Comparison of ENCODE assay signal across 1 cellular context in the genomic region with DNA sequence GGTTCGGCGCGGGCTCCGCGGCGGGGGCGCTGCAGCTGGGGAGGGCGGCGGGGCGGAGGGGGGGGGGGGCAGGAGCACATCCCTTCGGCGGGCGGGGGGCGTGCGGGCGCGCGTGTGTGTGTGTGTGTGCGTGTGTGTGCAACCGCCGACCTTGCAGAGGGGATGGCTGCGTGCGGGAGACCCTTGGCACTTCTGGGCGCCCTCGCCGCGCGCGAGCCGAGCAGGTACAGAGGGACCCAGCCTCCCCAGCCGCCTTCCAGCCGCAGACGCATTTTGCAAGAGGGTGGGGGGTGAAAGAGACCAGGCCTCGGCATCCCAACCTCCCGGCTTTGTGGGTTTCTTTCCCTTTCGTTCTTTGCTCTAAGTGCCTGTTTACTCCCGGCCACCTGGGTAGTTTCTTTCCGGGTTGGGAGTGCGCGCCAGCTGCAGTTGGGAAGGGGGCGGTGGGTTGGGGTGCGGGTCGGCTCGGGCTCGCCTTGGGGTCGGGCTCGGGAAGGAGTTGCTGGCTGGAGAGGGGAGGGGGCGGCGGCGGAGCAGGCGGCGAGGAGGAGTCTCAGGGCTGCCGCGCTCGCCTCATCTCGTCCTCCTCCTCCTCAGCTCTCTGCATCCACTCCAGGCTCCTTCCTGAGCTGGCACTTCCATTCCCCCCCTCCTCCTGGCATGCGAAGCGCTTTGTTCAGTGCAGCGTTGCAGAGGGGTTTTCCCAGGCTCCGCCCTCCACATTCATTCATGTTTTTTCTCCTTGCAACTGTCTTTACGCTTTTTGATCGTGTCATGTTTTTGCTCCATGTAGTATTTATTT.
TF ChIP-seq lines count a peak whose summit lies in the region.

No MANE protein-coding gene starts in this region.

TF ChIP-seq in HepG2, 621 proteins besides CTCF, POLR2A, EP300 and RAD21 (continued from another document):
- TF ChIP-seq MAFG (CRISPR knock-in tag; IDR thresholded peaks at IDR 0.05), result no peak
- TF ChIP-seq NBN (conservative IDR thresholded peaks at IDR 0.05), result no peak
- TF ChIP-seq ZFP90 (CRISPR knock-in tag; IDR thresholded peaks at IDR 0.05; ENCODE audit: borderline replicate concordance), result peak; percentile 26; the same call in 1 of the 2 replicates
- TF ChIP-seq ZFX (CRISPR knock-in tag; IDR thresholded peaks at IDR 0.05; ENCODE audit: low read depth), result peak; percentile 56; the same call in 1 of the 2 replicates
- no peak for TF ChIP-seq NR2F6 (IDR thresholded peaks at IDR 0.05)
- TF ChIP-seq NR2F6 (CRISPR knock-in tag; IDR thresholded peaks at IDR 0.05), result no peak
- no peak for TF ChIP-seq SMAD3 (CRISPR knock-in tag; IDR thresholded peaks at IDR 0.05)
- TF ChIP-seq, protein P1, sequence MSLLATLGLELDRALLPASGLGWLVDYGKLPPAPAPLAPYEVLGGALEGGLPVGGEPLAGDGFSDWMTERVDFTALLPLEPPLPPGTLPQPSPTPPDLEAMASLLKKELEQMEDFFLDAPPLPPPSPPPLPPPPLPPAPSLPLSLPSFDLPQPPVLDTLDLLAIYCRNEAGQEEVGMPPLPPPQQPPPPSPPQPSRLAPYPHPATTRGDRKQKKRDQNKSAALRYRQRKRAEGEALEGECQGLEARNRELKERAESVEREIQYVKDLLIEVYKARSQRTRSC (CRISPR knock-in tag; IDR thresholded peaks at IDR 0.05; ENCODE audit: low read depth), result no peak
- peak; percentile 71; the same call in 1 of the 2 replicates for TF ChIP-seq ZNF746 (CRISPR knock-in tag; IDR thresholded peaks at IDR 0.05)
- TF ChIP-seq, protein P2, sequence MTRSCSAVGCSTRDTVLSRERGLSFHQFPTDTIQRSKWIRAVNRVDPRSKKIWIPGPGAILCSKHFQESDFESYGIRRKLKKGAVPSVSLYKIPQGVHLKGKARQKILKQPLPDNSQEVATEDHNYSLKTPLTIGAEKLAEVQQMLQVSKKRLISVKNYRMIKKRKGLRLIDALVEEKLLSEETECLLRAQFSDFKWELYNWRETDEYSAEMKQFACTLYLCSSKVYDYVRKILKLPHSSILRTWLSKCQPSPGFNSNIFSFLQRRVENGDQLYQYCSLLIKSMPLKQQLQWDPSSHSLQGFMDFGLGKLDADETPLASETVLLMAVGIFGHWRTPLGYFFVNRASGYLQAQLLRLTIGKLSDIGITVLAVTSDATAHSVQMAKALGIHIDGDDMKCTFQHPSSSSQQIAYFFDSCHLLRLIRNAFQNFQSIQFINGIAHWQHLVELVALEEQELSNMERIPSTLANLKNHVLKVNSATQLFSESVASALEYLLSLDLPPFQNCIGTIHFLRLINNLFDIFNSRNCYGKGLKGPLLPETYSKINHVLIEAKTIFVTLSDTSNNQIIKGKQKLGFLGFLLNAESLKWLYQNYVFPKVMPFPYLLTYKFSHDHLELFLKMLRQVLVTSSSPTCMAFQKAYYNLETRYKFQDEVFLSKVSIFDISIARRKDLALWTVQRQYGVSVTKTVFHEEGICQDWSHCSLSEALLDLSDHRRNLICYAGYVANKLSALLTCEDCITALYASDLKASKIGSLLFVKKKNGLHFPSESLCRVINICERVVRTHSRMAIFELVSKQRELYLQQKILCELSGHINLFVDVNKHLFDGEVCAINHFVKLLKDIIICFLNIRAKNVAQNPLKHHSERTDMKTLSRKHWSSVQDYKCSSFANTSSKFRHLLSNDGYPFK (CRISPR knock-in tag; IDR thresholded peaks at IDR 0.05; ENCODE audit: borderline replicate concordance), result no peak
- TF ChIP-seq, protein P3, sequence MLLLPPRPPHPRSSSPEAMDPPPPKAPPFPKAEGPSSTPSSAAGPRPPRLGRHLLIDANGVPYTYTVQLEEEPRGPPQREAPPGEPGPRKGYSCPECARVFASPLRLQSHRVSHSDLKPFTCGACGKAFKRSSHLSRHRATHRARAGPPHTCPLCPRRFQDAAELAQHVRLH (CRISPR knock-in tag; IDR thresholded peaks at IDR 0.05; ENCODE audit: borderline replicate concordance, low read depth), result 0 out of 2 replicates have a peak, but pooled peaks have one; percentile 32
- no peak for TF ChIP-seq ATM (IDR thresholded peaks at IDR 0.05; ENCODE audit: borderline replicate concordance)
- no peak for TF ChIP-seq RARA (CRISPR knock-in tag; IDR thresholded peaks at IDR 0.05)
- 0 out of 2 replicates have a peak, but pooled peaks have one; percentile 8 for TF ChIP-seq GATAD1 (CRISPR knock-in tag; IDR thresholded peaks at IDR 0.05)
- TF ChIP-seq SNAI1 (CRISPR knock-in tag; IDR thresholded peaks at IDR 0.05; ENCODE audit: borderline replicate concordance), result 0 out of 2 replicates have a peak, but pooled peaks have one; percentile 25
- no peak for TF ChIP-seq SOX13 (IDR thresholded peaks at IDR 0.05)
- TF ChIP-seq SOX13 (CRISPR knock-in tag; conservative IDR thresholded peaks at IDR 0.05 in 1 of 2, IDR thresholded peaks at IDR 0.05 in 1 of 2), result peak in 1 of 2 experiments; percentile 48; a peak in 1 of 4 replicates
- TF ChIP-seq REPIN1 (CRISPR knock-in tag; IDR thresholded peaks at IDR 0.05; ENCODE audit: borderline replicate concordance, low read depth), result peak; percentile 50; the same call in 1 of the 2 replicates
- TF ChIP-seq HNRNPK (IDR thresholded peaks at IDR 0.05; ENCODE audit: low read depth, low read length, poor library complexity, severe bottlenecking), result peak; percentile 31
- no peak for TF ChIP-seq SOX6 (IDR thresholded peaks at IDR 0.05)
- peak; percentile 39 for TF ChIP-seq SOX6 (CRISPR knock-in tag; IDR thresholded peaks at IDR 0.05)
- TF ChIP-seq ZNF777 (CRISPR knock-in tag; IDR thresholded peaks at IDR 0.05), result no peak
- TF ChIP-seq SIX1 (CRISPR knock-in tag; IDR thresholded peaks at IDR 0.05; ENCODE audit: borderline replicate concordance), result no peak
- TF ChIP-seq, protein P4, sequence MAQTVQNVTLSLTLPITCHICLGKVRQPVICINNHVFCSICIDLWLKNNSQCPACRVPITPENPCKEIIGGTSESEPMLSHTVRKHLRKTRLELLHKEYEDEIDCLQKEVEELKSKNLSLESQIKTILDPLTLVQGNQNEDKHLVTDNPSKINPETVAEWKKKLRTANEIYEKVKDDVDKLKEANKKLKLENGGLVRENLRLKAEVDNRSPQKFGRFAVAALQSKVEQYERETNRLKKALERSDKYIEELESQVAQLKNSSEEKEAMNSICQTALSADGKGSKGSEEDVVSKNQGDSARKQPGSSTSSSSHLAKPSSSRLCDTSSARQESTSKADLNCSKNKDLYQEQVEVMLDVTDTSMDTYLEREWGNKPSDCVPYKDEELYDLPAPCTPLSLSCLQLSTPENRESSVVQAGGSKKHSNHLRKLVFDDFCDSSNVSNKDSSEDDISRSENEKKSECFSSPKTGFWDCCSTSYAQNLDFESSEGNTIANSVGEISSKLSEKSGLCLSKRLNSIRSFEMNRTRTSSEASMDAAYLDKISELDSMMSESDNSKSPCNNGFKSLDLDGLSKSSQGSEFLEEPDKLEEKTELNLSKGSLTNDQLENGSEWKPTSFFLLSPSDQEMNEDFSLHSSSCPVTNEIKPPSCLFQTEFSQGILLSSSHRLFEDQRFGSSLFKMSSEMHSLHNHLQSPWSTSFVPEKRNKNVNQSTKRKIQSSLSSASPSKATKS (CRISPR knock-in tag; IDR thresholded peaks at IDR 0.05), result no peak
- 0 out of 2 replicates have a peak, but pooled peaks have one; percentile 26 for TF ChIP-seq ZNF543 (CRISPR knock-in tag; IDR thresholded peaks at IDR 0.05)
- TF ChIP-seq RBM22 (optimal IDR thresholded peaks at IDR 0.05; ENCODE audit: low read length), result no peak
- TF ChIP-seq ELF3 (CRISPR knock-in tag; IDR thresholded peaks at IDR 0.05), result peak; percentile 13; the same call in 1 of the 2 replicates
- peak; percentile 70 for TF ChIP-seq TEAD3 (CRISPR knock-in tag; optimal IDR thresholded peaks at IDR 0.05; ENCODE audit: borderline replicate concordance)
- 0 out of 2 replicates have a peak, but pooled peaks have one; percentile 57 for TF ChIP-seq SNAPC2 (CRISPR knock-in tag; IDR thresholded peaks at IDR 0.05)
- TF ChIP-seq ZNF317 (CRISPR knock-in tag; IDR thresholded peaks at IDR 0.05), result 0 out of 2 replicates have a peak, but pooled peaks have one; percentile 26
- peak; percentile 21; the same call in 1 of the 2 replicates for TF ChIP-seq ZNF788 (CRISPR knock-in tag; IDR thresholded peaks at IDR 0.05; ENCODE audit: borderline replicate concordance)
- TF ChIP-seq KLF16 (CRISPR knock-in tag; IDR thresholded peaks at IDR 0.05), result peak in 1 of 2 experiments; percentile 26; a peak in 1 of 4 replicates
- TF ChIP-seq ZSCAN9 (CRISPR knock-in tag; IDR thresholded peaks at IDR 0.05; ENCODE audit: borderline replicate concordance), result peak; percentile 33; the same call in 1 of the 2 replicates
- no peak for TF ChIP-seq CREB1 (IDR thresholded peaks at IDR 0.05)
- 0 out of 2 replicates have a peak, but pooled peaks have one; percentile 32 for TF ChIP-seq CREB1 (CRISPR knock-in tag; IDR thresholded peaks at IDR 0.05)
- TF ChIP-seq ZNF446 (CRISPR knock-in tag; IDR thresholded peaks at IDR 0.05), result 0 out of 2 replicates have a peak, but pooled peaks have one; percentile 39
- peak; percentile 66; the same call in 1 of the 2 replicates for TF ChIP-seq ZBTB7A (CRISPR knock-in tag; IDR thresholded peaks at IDR 0.05)
- no peak for TF ChIP-seq XBP1 (CRISPR knock-in tag; IDR thresholded peaks at IDR 0.05)
- TF ChIP-seq ZSCAN12 (CRISPR knock-in tag; IDR thresholded peaks at IDR 0.05), result no peak
- no peak for TF ChIP-seq FOXA1 (IDR thresholded peaks at IDR 0.05)
- peak; percentile 10; the same call in 1 of the 2 replicates for TF ChIP-seq FOXA1 (CRISPR knock-in tag; IDR thresholded peaks at IDR 0.05)
- TF ChIP-seq NFKB2 (CRISPR knock-in tag; IDR thresholded peaks at IDR 0.05; ENCODE audit: borderline replicate concordance), result no peak
- TF ChIP-seq ZNF263 (CRISPR knock-in tag; IDR thresholded peaks at IDR 0.05), result peak; percentile 93
- TF ChIP-seq HMG20A (CRISPR knock-in tag; IDR thresholded peaks at IDR 0.05; ENCODE audit: borderline replicate concordance), result no peak
- TF ChIP-seq ZNF335 (CRISPR knock-in tag; IDR thresholded peaks at IDR 0.05), result 0 out of 2 replicates have a peak, but pooled peaks have one; percentile 51
- TF ChIP-seq, protein P5, sequence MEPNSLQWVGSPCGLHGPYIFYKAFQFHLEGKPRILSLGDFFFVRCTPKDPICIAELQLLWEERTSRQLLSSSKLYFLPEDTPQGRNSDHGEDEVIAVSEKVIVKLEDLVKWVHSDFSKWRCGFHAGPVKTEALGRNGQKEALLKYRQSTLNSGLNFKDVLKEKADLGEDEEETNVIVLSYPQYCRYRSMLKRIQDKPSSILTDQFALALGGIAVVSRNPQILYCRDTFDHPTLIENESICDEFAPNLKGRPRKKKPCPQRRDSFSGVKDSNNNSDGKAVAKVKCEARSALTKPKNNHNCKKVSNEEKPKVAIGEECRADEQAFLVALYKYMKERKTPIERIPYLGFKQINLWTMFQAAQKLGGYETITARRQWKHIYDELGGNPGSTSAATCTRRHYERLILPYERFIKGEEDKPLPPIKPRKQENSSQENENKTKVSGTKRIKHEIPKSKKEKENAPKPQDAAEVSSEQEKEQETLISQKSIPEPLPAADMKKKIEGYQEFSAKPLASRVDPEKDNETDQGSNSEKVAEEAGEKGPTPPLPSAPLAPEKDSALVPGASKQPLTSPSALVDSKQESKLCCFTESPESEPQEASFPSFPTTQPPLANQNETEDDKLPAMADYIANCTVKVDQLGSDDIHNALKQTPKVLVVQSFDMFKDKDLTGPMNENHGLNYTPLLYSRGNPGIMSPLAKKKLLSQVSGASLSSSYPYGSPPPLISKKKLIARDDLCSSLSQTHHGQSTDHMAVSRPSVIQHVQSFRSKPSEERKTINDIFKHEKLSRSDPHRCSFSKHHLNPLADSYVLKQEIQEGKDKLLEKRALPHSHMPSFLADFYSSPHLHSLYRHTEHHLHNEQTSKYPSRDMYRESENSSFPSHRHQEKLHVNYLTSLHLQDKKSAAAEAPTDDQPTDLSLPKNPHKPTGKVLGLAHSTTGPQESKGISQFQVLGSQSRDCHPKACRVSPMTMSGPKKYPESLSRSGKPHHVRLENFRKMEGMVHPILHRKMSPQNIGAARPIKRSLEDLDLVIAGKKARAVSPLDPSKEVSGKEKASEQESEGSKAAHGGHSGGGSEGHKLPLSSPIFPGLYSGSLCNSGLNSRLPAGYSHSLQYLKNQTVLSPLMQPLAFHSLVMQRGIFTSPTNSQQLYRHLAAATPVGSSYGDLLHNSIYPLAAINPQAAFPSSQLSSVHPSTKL (CRISPR knock-in tag; IDR thresholded peaks at IDR 0.05), result 0 out of 2 replicates have a peak, but pooled peaks have one; percentile 24
- TF ChIP-seq, protein P6, sequence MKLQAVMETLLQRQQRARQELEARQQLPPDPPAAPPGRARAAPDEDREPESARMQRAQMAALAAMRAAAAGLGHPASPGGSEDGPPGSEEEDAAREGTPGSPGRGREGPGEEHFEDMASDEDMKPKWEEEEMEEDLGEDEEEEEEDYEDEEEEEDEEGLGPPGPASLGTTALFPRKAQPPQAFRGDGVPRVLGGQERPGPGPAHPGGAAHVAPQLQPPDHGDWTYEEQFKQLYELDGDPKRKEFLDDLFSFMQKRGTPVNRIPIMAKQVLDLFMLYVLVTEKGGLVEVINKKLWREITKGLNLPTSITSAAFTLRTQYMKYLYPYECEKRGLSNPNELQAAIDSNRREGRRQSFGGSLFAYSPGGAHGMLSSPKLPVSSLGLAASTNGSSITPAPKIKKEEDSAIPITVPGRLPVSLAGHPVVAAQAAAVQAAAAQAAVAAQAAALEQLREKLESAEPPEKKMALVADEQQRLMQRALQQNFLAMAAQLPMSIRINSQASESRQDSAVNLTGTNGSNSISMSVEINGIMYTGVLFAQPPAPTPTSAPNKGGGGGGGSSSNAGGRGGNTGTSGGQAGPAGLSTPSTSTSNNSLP (IDR thresholded peaks at IDR 0.05; ENCODE audit: low read depth, low read length), result peak; percentile 34; the same call in 1 of the 2 replicates
- TF ChIP-seq ZNF776 (CRISPR knock-in tag; IDR thresholded peaks at IDR 0.05), result 0 out of 2 replicates have a peak, but pooled peaks have one; percentile 51
- no peak for TF ChIP-seq ZNF792 (CRISPR knock-in tag; IDR thresholded peaks at IDR 0.05)
- no peak for TF ChIP-seq CENPX (CRISPR knock-in tag; IDR thresholded peaks at IDR 0.05)
- TF ChIP-seq HIVEP1 (CRISPR knock-in tag; IDR thresholded peaks at IDR 0.05), result peak; percentile 97
